20 cellular contexts compared by ENCODE assay signal in genomic region chr6:53591873-53592272, GRCh38. TPM values are rescaled to one million over a fixed set of nuclear protein-coding genes. Genes with fewer than 3 reads are reported as not detected.
DNase-seq lines count a peak whose midpoint lies in the region; ATAC-seq and TF ChIP-seq lines count a peak whose summit lies in the region.
"Had no signal": no experiment of that assay in that cellular context is flagged by ENCODE, and none has a peak within 500 bp of the region (broad histone marks: within the 10 kb centered on the region; RNA-seq: fewer than 3 reads in every experiment).

No MANE protein-coding gene starts in this region.

- no peak overlapping the region for H2BK15ac ChIP-seq in IMR-90 (ENCODE audit: low read depth, low read length)

- CTCF ChIA-PET in IMR-90 (lab: Yijun Ruan, JAX): no interaction called here

- intact Hi-C loops in IMR-90 (cut with micrococcal nuclease): no loop called here
- intact Hi-C loops in colonic mucosa (cut with DNase I): no loop called here

- dilution Hi-C loops in IMR-90 (cut with HindIII; ENCODE audit: low sequenced_read_pairs, unreplicated experiment): no loop called here

- TF ChIP-seq POLR2A in IMR-90 (IDR thresholded peaks at IDR 0.05; ENCODE audit: low read depth, low read length): no peak

- H2BK5ac ChIP-seq in IMR-90 (ENCODE audit: low read depth, low read length, poor library complexity, severe bottlenecking): no peak overlapping the region

- H3K36me3 ChIP-seq in IMR-90 (ENCODE audit: control insufficient read depth, insufficient read depth, low read length) (no peaks in the 10 kb centered on the region), colonic mucosa (no peaks in the 10 kb centered on the region)
- H3K36me3 ChIP-seq: SJSA1 had no signal

- no peak for DNase-seq in activated T-cell treated with anti-CD3 and anti-CD28 coated beads, Interleukin-2, amount 50 U/mL, for 72 hours
- no peak for DNase-seq in activated T-cell treated with anti-CD3 and anti-CD28 coated beads, Interleukin-2, amount 50 U/mL, for 48 hours
- peak; percentile 34 for DNase-seq in IMR-90
- DNase-seq in epithelial cell of esophagus (ENCODE audit: low read depth): peak; percentile 34
- no peak for DNase-seq in stimulated activated effector memory CD8-positive, alpha-beta T cell treated with anti-CD3 and anti-CD28 coated beads, Interleukin-12 subunit alpha, Interleukin-12 subunit beta, amount 100 ng/mL, for 72 hours (ENCODE audit: low spot score in 2 of 2)
- no peak for DNase-seq in colonic mucosa
- no peak for DNase-seq in NCI-H2029 treated with DMSO at 0.1 percent for 48 hours (lab: John Stamatoyannopoulos, UW)
- DNase-seq: DMS53, NCI-H1105 treated with DMSO at 0.1 percent for 48 hours, NCI-H1694, NCI-H2081 treated with DMSO at 0.1 percent for 48 hours, NCI-H2171 treated with DMSO at 0.1 percent for 48 hours, NCI-H524 treated with DMSO at 0.1 percent for 48 hours, OCI-M1 had no signal

- peaks cover 6% of the 10 kb centered on the region; the same call in 1 of the 2 replicates for H3K9me1 ChIP-seq in IMR-90 (ENCODE audit: insufficient read depth, low read length)

- H3K9ac ChIP-seq in IMR-90 (ENCODE audit: low read depth, low read length) (no peak overlapping the region), colonic mucosa (ENCODE audit: low read depth in 2 of 2, low read length in 2 of 2) (no peak overlapping the region)
- H3K9ac ChIP-seq: KMS-11 had no signal

- no peak overlapping the region for H2AK5ac ChIP-seq in IMR-90 (ENCODE audit: low read depth, low read length)

- peaks cover 6% of the 10 kb centered on the region for H3K27me3 Mint-ChIP-seq in activated T-cell treated with anti-CD3 and anti-CD28 coated beads, Interleukin-2, amount 50 U/mL, for 72 hours (ENCODE audit: low read depth)

- H2BK120ac ChIP-seq in IMR-90 (ENCODE audit: low read depth, low read length): no peak overlapping the region

- H3K4ac ChIP-seq in IMR-90 (ENCODE audit: low read depth, low read length): no peak overlapping the region

- peak; percentile 90 to 94 for ATAC-seq in activated T-cell treated with anti-CD3 and anti-CD28 coated beads, Interleukin-2, amount 50 U/mL, for 72 hours (replicated peaks in 1 of 2)
- ATAC-seq in IMR-90 (ENCODE audit: low read depth): no peak
- ATAC-seq in stimulated activated effector memory CD8-positive, alpha-beta T cell treated with anti-CD3 and anti-CD28 coated beads, Interleukin-12 subunit alpha, Interleukin-12 subunit beta, amount 100 ng/mL, for 72 hours: peak; percentile 95
- ATAC-seq: A549, HCT116 had no signal

- no peak overlapping the region for H3K4me2 ChIP-seq in IMR-90 (ENCODE audit: low read depth, low read length)
- H3K4me2 ChIP-seq: A549, KMS-11 had no signal

- in situ Hi-C loops in IMR-90 (cut with MboI; ENCODE audit: low sequenced_read_pairs): no loop called here

- POLR2A ChIA-PET in IMR-90 (lab: Charles Lee; ENCODE audit: unreplicated experiment): no interaction called here

- no peaks in the 10 kb centered on the region for H3K9me3 Mint-ChIP-seq in activated T-cell treated with anti-CD3 and anti-CD28 coated beads, Interleukin-2, amount 50 U/mL, for 72 hours
- H3K9me3 Mint-ChIP-seq in stimulated activated effector memory CD8-positive, alpha-beta T cell treated with anti-CD3 and anti-CD28 coated beads, Interleukin-12 subunit alpha, Interleukin-12 subunit beta, amount 100 ng/mL, for 72 hours: no peaks in the 10 kb centered on the region

- H3K18ac ChIP-seq in IMR-90 (ENCODE audit: low read depth, low read length): no peak overlapping the region

- H3K9me3 ChIP-seq in IMR-90 (ENCODE audit: control insufficient read depth, insufficient read depth, low read length) (no peaks in the 10 kb centered on the region), colonic mucosa (no peaks in the 10 kb centered on the region)
- H3K9me3 ChIP-seq: A549, SJSA1 had no signal

- no peak for TF ChIP-seq CTCF in IMR-90 (conservative IDR thresholded peaks at IDR 0.05; ENCODE audit: low read depth, low read length)
- no peak for TF ChIP-seq CTCF in epithelial cell of esophagus (IDR thresholded peaks at IDR 0.05; ENCODE audit: insufficient read depth, low read depth, low read length, missing control alignments)
- TF ChIP-seq CTCF in colonic mucosa (IDR thresholded peaks at IDR 0.05): no peak

- H3K14ac ChIP-seq in IMR-90 (replicated peaks; ENCODE audit: low read depth, low read length): no peak overlapping the region

- H3K27ac ChIP-seq in IMR-90 (ENCODE audit: insufficient read depth, low read length) (no peak overlapping the region), colonic mucosa (no peak overlapping the region)
- H3K27ac ChIP-seq: A549, KMS-11, SJSA1 had no signal

- no peak overlapping the region for H3K56ac ChIP-seq in IMR-90 (ENCODE audit: extremely low read depth, insufficient read depth, low read length)

- no peak overlapping the region for H2AK9ac ChIP-seq in IMR-90 (replicated peaks; ENCODE audit: low read depth, low read length, poor library complexity)

- BruUV-seq in IMR-90 (replicated peaks; lab: Mats Ljungman, UMichigan): no TSS peak

- H3K4me3 ChIP-seq in IMR-90 (ENCODE audit: insufficient read depth, low read depth, low read length) (no peak overlapping the region), epithelial cell of esophagus (ENCODE audit: low read length) (no peak overlapping the region), colonic mucosa (no peak overlapping the region)
- H3K4me3 ChIP-seq: A549, SJSA1 had no signal

- no peak overlapping the region for H2BK20ac ChIP-seq in IMR-90 (ENCODE audit: low read depth, low read length)

- no peak overlapping the region for H4K5ac ChIP-seq in IMR-90 (ENCODE audit: low read depth, low read length)

- no peak overlapping the region for H2AFZ ChIP-seq in IMR-90 (replicated peaks; ENCODE audit: low read length, poor library complexity)

- H3K4me1 ChIP-seq in IMR-90 (ENCODE audit: control insufficient read depth, insufficient read depth, low read length): no peaks in the 10 kb centered on the region; the same call in 1 of the 2 replicates
- H3K4me1 ChIP-seq in colonic mucosa: no peaks in the 10 kb centered on the region

- H3K27me3 ChIP-seq in IMR-90 (ENCODE audit: control insufficient read depth, insufficient read depth, low read length): no peaks in the 10 kb centered on the region; the same call in 1 of the 2 replicates
- no peaks in the 10 kb centered on the region for H3K27me3 ChIP-seq in colonic mucosa
- H3K27me3 ChIP-seq: SJSA1 had no signal

- H3K36me3 Mint-ChIP-seq in activated T-cell treated with anti-CD3 and anti-CD28 coated beads, Interleukin-2, amount 50 U/mL, for 72 hours (ENCODE audit: insufficient read depth in 2 of 2): peaks cover 0 to 1% of the 10 kb centered on the region in 2 donors
- no peaks in the 10 kb centered on the region for H3K36me3 Mint-ChIP-seq in stimulated activated effector memory CD8-positive, alpha-beta T cell treated with anti-CD3 and anti-CD28 coated beads, Interleukin-12 subunit alpha, Interleukin-12 subunit beta, amount 100 ng/mL, for 72 hours

- H3K4me1 Mint-ChIP-seq in activated T-cell treated with anti-CD3 and anti-CD28 coated beads, Interleukin-2, amount 50 U/mL, for 72 hours (ENCODE audit: low read depth): peaks cover 13% of the 10 kb centered on the region
- peaks cover 6% of the 10 kb centered on the region for H3K4me1 Mint-ChIP-seq in stimulated activated effector memory CD8-positive, alpha-beta T cell treated with anti-CD3 and anti-CD28 coated beads, Interleukin-12 subunit alpha, Interleukin-12 subunit beta, amount 100 ng/mL, for 72 hours
- H3K4me1 Mint-ChIP-seq: B cell had no signal

- no peak overlapping the region for H4K91ac ChIP-seq in IMR-90 (ENCODE audit: insufficient read depth, low read depth, low read length)

- H3K27ac Mint-ChIP-seq in activated T-cell treated with anti-CD3 and anti-CD28 coated beads, Interleukin-2, amount 50 U/mL, for 72 hours: no peak overlapping the region
- H3K27ac Mint-ChIP-seq in stimulated activated effector memory CD8-positive, alpha-beta T cell treated with anti-CD3 and anti-CD28 coated beads, Interleukin-12 subunit alpha, Interleukin-12 subunit beta, amount 100 ng/mL, for 72 hours: no peak overlapping the region
- H3K27ac Mint-ChIP-seq: B cell had no signal

- no peaks in the 10 kb centered on the region for H4K20me1 ChIP-seq in IMR-90 (ENCODE audit: insufficient read depth, low read length)

- H4K8ac ChIP-seq in IMR-90 (ENCODE audit: low read depth in 2 of 2, low read length in 2 of 2): no peak overlapping the region

- TF ChIP-seq RAD21 in IMR-90 (IDR thresholded peaks at IDR 0.05; ENCODE audit: low read length): no peak

- H3K4me3 Mint-ChIP-seq in activated T-cell treated with anti-CD3 and anti-CD28 coated beads, Interleukin-2, amount 50 U/mL, for 72 hours: no peak overlapping the region
- no peak overlapping the region for H3K4me3 Mint-ChIP-seq in stimulated activated effector memory CD8-positive, alpha-beta T cell treated with anti-CD3 and anti-CD28 coated beads, Interleukin-12 subunit alpha, Interleukin-12 subunit beta, amount 100 ng/mL, for 72 hours
- H3K4me3 Mint-ChIP-seq: B cell, CD14-positive monocyte had no signal

- H3K79me1 ChIP-seq in IMR-90 (ENCODE audit: low read depth in 1 of 2, low read length in 2 of 2): no peaks in the 10 kb centered on the region

- H3K23ac ChIP-seq in IMR-90 (ENCODE audit: low read depth, low read length): no peak overlapping the region

TF ChIP-seq in IMR-90, 13 proteins besides CTCF, POLR2A, EP300 and RAD21 (continues in another document):
- TF ChIP-seq RCOR1 (IDR thresholded peaks at IDR 0.05; ENCODE audit: insufficient replicate concordance, low read length) (no peak), USF2 (IDR thresholded peaks at IDR 0.05; ENCODE audit: low read depth, low read length) (no peak), RFX5 (IDR thresholded peaks at IDR 0.05; ENCODE audit: low read depth, low read length) (no peak)

RNA-seq across cellular contexts. Expression of gene GCLC, which starts 47.0 kb away (rescaled TPM):
- total RNA-seq in activated T-cell treated with anti-CD3 and anti-CD28 coated beads, Interleukin-2, amount 50 U/mL, for 72 hours: 10 to 100 TPM; 22.9 to 30.8 TPM
- total RNA-seq in IMR-90 (2012; rRNA removed) (20.8 and 24.2 TPM in 2 replicates), colonic mucosa (10 to 100 TPM; 35.0 to 37.1 TPM)
- 10.0 and 14.2 TPM in 2 replicates for polyA plus RNA-seq in IMR-90 (2012; rRNA removed)
- polyA plus RNA-seq in IMR-90 (2012; cell fraction: cytosol; rRNA removed): 2.5 and 2.8 TPM in 2 replicates
- polyA plus RNA-seq in IMR-90 (2012; cell fraction: nucleus; rRNA removed; ENCODE audit: low replicate concordance): 4.8 and 35.5 TPM in 2 replicates

Comparison
In these comparisons a context has a peak if more than half of its experiments do, and no peak if none do; other contexts are left out.
1. DNase-seq: peak in IMR-90 (single experiment) and epithelial cell of esophagus (single experiment); none in activated T-cell treated with anti-CD3 and anti-CD28 coated beads, Interleukin-2, amount 50 U/mL, for 72 hours (0 of 2), activated T-cell treated with anti-CD3 and anti-CD28 coated beads, Interleukin-2, amount 50 U/mL, for 48 hours (0 of 2), stimulated activated effector memory CD8-positive, alpha-beta T cell treated with anti-CD3 and anti-CD28 coated beads, Interleukin-12 subunit alpha, Interleukin-12 subunit beta, amount 100 ng/mL, for 72 hours (0 of 2), colonic mucosa (single experiment) and NCI-H2029 treated with DMSO at 0.1 percent for 48 hours (single experiment).